In genomic region chr1:205374205-205375078, GRCh38 we compare ENCODE assay signal across 10 cellular contexts. TPM values are rescaled to one million over a fixed set of nuclear protein-coding genes. Genes with fewer than 3 reads are reported as not detected.
DNase-seq lines count a peak whose midpoint lies in the region; ATAC-seq, FAIRE-seq and TF ChIP-seq lines count a peak whose summit lies in the region.
"Had no signal": no experiment of that assay in that cellular context is flagged by ENCODE, and none has a peak within 500 bp of the region (broad histone marks: within the 10 kb centered on the region; RNA-seq: fewer than 3 reads in every experiment).

No MANE protein-coding gene starts in this region.

- peak; percentile 76 for FAIRE-seq in RCC 7860 (lab: Jason Lieb, UNC)
- no peak for FAIRE-seq in D721Med (lab: Jason Lieb, UNC)

- no peak overlapping the region for H3K9ac ChIP-seq in trophoblast cell (ENCODE audit: low read length)

- no peaks in the 10 kb centered on the region for H3K79me2 ChIP-seq in GM23338 (replicated peaks; ENCODE audit: insufficient read depth)
- no peaks in the 10 kb centered on the region for H3K79me2 ChIP-seq in trophoblast cell (ENCODE audit: control insufficient read depth, insufficient read depth, low read length, poor library complexity)

- H3K23ac ChIP-seq in trophoblast cell (ENCODE audit: low read length), result no peak overlapping the region

- H3K9me2 ChIP-seq in GM23338 (ENCODE audit: insufficient read depth), result no peaks in the 10 kb centered on the region

- H4K91ac ChIP-seq in trophoblast cell (ENCODE audit: low read depth, low read length), result no peak overlapping the region

- H3K27ac ChIP-seq in GM23338 (ENCODE audit: low read depth), result no peak overlapping the region
- no peak overlapping the region for H3K27ac ChIP-seq in trophoblast cell (ENCODE audit: low read depth, low read length)
- H3K27ac ChIP-seq: gastroesophageal sphincter had no signal

- no peaks in the 10 kb centered on the region for H3K9me3 ChIP-seq in trophoblast cell (ENCODE audit: insufficient read depth, low read depth, low read length)
- H3K9me3 ChIP-seq: gastroesophageal sphincter had no signal

- peaks cover 59% of the 10 kb centered on the region for H3K4me1 ChIP-seq in GM23338 (ENCODE audit: insufficient read depth)
- H3K4me1 ChIP-seq in trophoblast cell (ENCODE audit: control insufficient read depth in 1 of 2, insufficient read depth in 2 of 2, low read length in 2 of 2), result peaks cover 4 to 13% of the 10 kb centered on the region in 2 experiments

- H4K8ac ChIP-seq in trophoblast cell (ENCODE audit: low read depth, low read length), result no peak overlapping the region

- no peaks in the 10 kb centered on the region; the same call in 1 of the 2 replicates for H3F3A ChIP-seq in GM23338 (replicated peaks; ENCODE audit: low read depth)

- H3K36me3 Mint-ChIP-seq in GM23338 (ENCODE audit: low read depth), result no peaks in the 10 kb centered on the region

- H2BK5ac ChIP-seq in trophoblast cell (ENCODE audit: low read depth, low read length, poor library complexity), result no peak overlapping the region

- DNase-seq in GM23338 (ENCODE audit: low spot score) (no peak), RCC 7860 (ENCODE audit: low spot score) (peak; percentile 66), epithelial cell of esophagus (ENCODE audit: low read depth) (peak; percentile 85), retinal pigment epithelial cell (ENCODE audit: low read depth) (peak; percentile 56), trophoblast cell (no peak), D721Med (ENCODE audit: insufficient read length, low spot score) (no peak), RPMI8226 (no peak)

- no peak overlapping the region for H2BK12ac ChIP-seq in trophoblast cell (ENCODE audit: low read length)

- H3K14ac ChIP-seq in trophoblast cell (ENCODE audit: low read length), result no peak overlapping the region

- H3K27me3 Mint-ChIP-seq in GM23338 (ENCODE audit: insufficient read depth, low read depth, poor library complexity), result peaks cover 9% of the 10 kb centered on the region

- H3K4me1 Mint-ChIP-seq in GM23338, result peaks cover 45% of the 10 kb centered on the region

- no peaks in the 10 kb centered on the region for H4K20me1 ChIP-seq in GM23338 (replicated peaks; ENCODE audit: insufficient read depth)

- H4K12ac ChIP-seq in trophoblast cell (ENCODE audit: low read depth, low read length), result no peak overlapping the region

- no peak overlapping the region for H2AK5ac ChIP-seq in trophoblast cell (ENCODE audit: low read length)

- no peaks in the 10 kb centered on the region for H3K79me1 ChIP-seq in trophoblast cell (ENCODE audit: low read length)

- 0 out of 2 replicates have a peak overlapping the region, but pooled peaks have one; percentile 53 for H3K4me2 ChIP-seq in GM23338
- H3K4me2 ChIP-seq in trophoblast cell (ENCODE audit: low read length), result no peak overlapping the region

- ATAC-seq in GM23338 (no peak), HG03442 (IDR thresholded peaks at IDR 0.05; ENCODE audit: unreplicated experiment) (no peak)
- ATAC-seq: gastroesophageal sphincter had no signal

- no peak overlapping the region for H3K27ac Mint-ChIP-seq in GM23338

- H3K4ac ChIP-seq in trophoblast cell (ENCODE audit: low read depth, low read length), result no peak overlapping the region

- TF ChIP-seq CTCF in GM23338 (conservative IDR thresholded peaks at IDR 0.05; ENCODE audit: low read depth in 2 of 2) (no peak), epithelial cell of esophagus (IDR thresholded peaks at IDR 0.05; ENCODE audit: insufficient read depth, low read depth, low read length, missing control alignments) (no peak), retinal pigment epithelial cell (conservative IDR thresholded peaks at IDR 0.05; ENCODE audit: low read depth, low read length) (no peak), D721Med (IDR thresholded peaks at IDR 0.05; ENCODE audit: insufficient read depth, missing control alignments) (no peak)

- H3K27me3 ChIP-seq in GM23338 (ENCODE audit: insufficient read depth) (no peaks in the 10 kb centered on the region), trophoblast cell (ENCODE audit: insufficient read depth, low read length) (no peaks in the 10 kb centered on the region)

- H2AFZ ChIP-seq in GM23338, result peak overlapping the region; percentile 64; the same call in 1 of the 2 replicates
- H2AFZ ChIP-seq in trophoblast cell (ENCODE audit: insufficient read depth, low read length, poor library complexity), result no peak overlapping the region

- no CpG with 5 or more reads among the region's 10 CpGs for WGBS in trophoblast cell (ENCODE audit: extremely low coverage, insufficient coverage, insufficient read length)

- H3K36me3 ChIP-seq in GM23338 (ENCODE audit: insufficient read depth) (no peaks in the 10 kb centered on the region), trophoblast cell (ENCODE audit: control insufficient read depth in 1 of 2, insufficient read depth in 2 of 2, low read length in 2 of 2) (no peaks in the 10 kb centered on the region)
- H3K36me3 ChIP-seq: gastroesophageal sphincter had no signal

- no peak overlapping the region for H2BK120ac ChIP-seq in trophoblast cell (ENCODE audit: insufficient read depth, low read length, poor library complexity)

- H3K4me3 ChIP-seq in GM23338 (no peak overlapping the region), epithelial cell of esophagus (ENCODE audit: low read length) (no peak overlapping the region), retinal pigment epithelial cell (ENCODE audit: low read length) (no peak overlapping the region), trophoblast cell (ENCODE audit: low read depth, low read length) (no peak overlapping the region)
- H3K4me3 ChIP-seq: gastroesophageal sphincter had no signal

- no peak overlapping the region for H3K4me3 Mint-ChIP-seq in GM23338

- H3K9me3 Mint-ChIP-seq in GM23338, result no peaks in the 10 kb centered on the region

- H3K18ac ChIP-seq in trophoblast cell (ENCODE audit: low read length), result no peak overlapping the region

TF ChIP-seq in GM23338, 12 proteins besides CTCF, POLR2A, EP300 and RAD21 (continues in another document):
- TF ChIP-seq REST (IDR thresholded peaks at IDR 0.05; ENCODE audit: unreplicated experiment) (no peak), ETS1 (IDR thresholded peaks at IDR 0.05) (no peak), EZH2 (IDR thresholded peaks at IDR 0.05; ENCODE audit: low read depth, unreplicated experiment) (no peak), NANOG (IDR thresholded peaks at IDR 0.05; ENCODE audit: borderline replicate concordance) (no peak), CREB1 (CRISPR knock-in tag; IDR thresholded peaks at IDR 0.05; ENCODE audit: low read depth) (no peak), ZNF114 (CRISPR knock-in tag; IDR thresholded peaks at IDR 0.05) (no peak), ZNF331 (CRISPR knock-in tag; IDR thresholded peaks at IDR 0.05; ENCODE audit: low read depth) (no peak), STAT1 (IDR thresholded peaks at IDR 0.05; ENCODE audit: unreplicated experiment) (no peak), JUNB (IDR thresholded peaks at IDR 0.05; ENCODE audit: unreplicated experiment) (no peak), EZH2phosphoT487 (IDR thresholded peaks at IDR 0.05; ENCODE audit: unreplicated experiment) (no peak)

RNA-seq across cellular contexts. Expression of gene KLHDC8A, which starts 17.7 kb away (rescaled TPM):
- total RNA-seq in GM23338 (2014; rRNA removed; shearing (Covaris generic)), result 2.4 and 2.8 TPM in 2 replicates
- 1.3 and 1.7 TPM in 2 replicates for polyA plus RNA-seq in GM23338 (2016; fragmentation: Nextera tagmentation; extraction: Ambion mirVana)
- 3.6 TPM in 2 replicates for polyA plus RNA-seq in trophoblast cell (2013)
- total RNA-seq: NCI-H460 had no signal

RNA-seq across cellular contexts. Expression of gene LEMD1, which starts 47.4 kb away (rescaled TPM):
- 10.7 and 14.7 TPM in 2 replicates for total RNA-seq in GM23338 (2014; rRNA removed; shearing (Covaris generic))
- 3.7 and 4.7 TPM in 2 replicates for polyA plus RNA-seq in GM23338 (2016; fragmentation: Nextera tagmentation; extraction: Ambion mirVana)
- polyA plus RNA-seq in trophoblast cell (2013), result 6.4 and 6.5 TPM in 2 replicates
- total RNA-seq: gastroesophageal sphincter, NCI-H460 had no signal

RNA-seq across cellular contexts. Expression of gene NUAK2, which starts 52.9 kb away (rescaled TPM):
- 10.4 and 15.3 TPM in 2 replicates for total RNA-seq in GM23338 (2014; rRNA removed; shearing (Covaris generic))
- 7.7 and 7.8 TPM in 2 replicates for polyA plus RNA-seq in GM23338 (2016; fragmentation: Nextera tagmentation; extraction: Ambion mirVana)
- 20.4 and 22.1 TPM in 2 replicates for polyA plus RNA-seq in trophoblast cell (2013)

Comparison
In these comparisons a context has a peak if more than half of its experiments do, and no peak if none do; other contexts are left out.
1. DNase-seq: peak in RCC 7860 (single experiment), epithelial cell of esophagus (single experiment) and retinal pigment epithelial cell (single experiment); none in GM23338 (single experiment), trophoblast cell (0 of 2), D721Med (single experiment) and RPMI8226 (single experiment).